In the genomic region with DNA sequence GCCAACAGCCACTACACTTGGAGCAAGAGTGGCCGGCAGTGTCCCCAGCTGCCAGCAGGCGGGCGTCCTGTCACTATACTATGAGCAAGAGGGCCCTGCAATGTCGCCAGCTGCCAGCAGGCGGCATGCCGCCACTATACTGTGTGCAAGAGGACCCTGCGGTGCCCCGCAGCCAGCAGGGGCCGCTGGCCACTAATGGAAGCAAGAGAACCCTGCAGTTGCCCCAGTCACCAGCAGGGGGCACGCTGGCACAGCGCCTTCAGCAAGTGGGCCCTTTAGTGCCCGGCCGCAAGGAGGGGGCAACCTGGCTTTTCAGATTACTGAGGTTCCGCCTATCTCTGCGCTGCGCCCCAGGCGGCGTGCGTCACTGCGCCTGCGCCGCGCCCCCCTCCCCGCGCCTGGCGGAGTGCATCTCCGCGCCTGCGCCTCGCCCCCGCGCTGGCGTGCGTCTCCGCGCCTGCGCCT, we compare ENCODE assay signal across 10 cellular contexts. TPM values are rescaled to one million over a fixed set of nuclear protein-coding genes. Genes with fewer than 3 reads are reported as not detected.
DNase-seq lines count a peak whose midpoint lies in the region; ATAC-seq and TF ChIP-seq lines count a peak whose summit lies in the region.
"Not testable (repeated sequence)": the region's sequence is repeated elsewhere in the genome, so short reads cannot be mapped to it uniquely, and the experiment has no call there.
"Had no signal": no experiment of that assay in that cellular context is flagged by ENCODE, and none has a peak within 500 bp of the region (broad histone marks: within the 10 kb centered on the region; RNA-seq: fewer than 3 reads in every experiment).

No MANE protein-coding gene starts in this region.

- H3K79me2 ChIP-seq in H9 (ENCODE audit: insufficient read depth, low read length); hepatocyte; trophoblast cell (ENCODE audit: control insufficient read depth, insufficient read depth, low read length, poor library complexity): not testable (repeated sequence)

- H3K27ac ChIP-seq in H9 (ENCODE audit: insufficient read length, low read depth, low read length); hepatocyte; trophoblast cell (ENCODE audit: low read depth, low read length): not testable (repeated sequence)

- TF ChIP-seq CTCF in H9 (conservative IDR thresholded peaks at IDR 0.05) (peak; percentile 54), choroid plexus epithelial cell (conservative IDR thresholded peaks at IDR 0.05; ENCODE audit: low read depth, low read length) (peak; percentile 18), hepatocyte (IDR thresholded peaks at IDR 0.05; ENCODE audit: poor library complexity) (peak; percentile 8)

- ATAC-seq in GM18858 (IDR thresholded peaks at IDR 0.05; ENCODE audit: unreplicated experiment), result peak; percentile 43
- ATAC-seq in activated CD8-positive, alpha-beta T cell treated with anti-CD3 and anti-CD28 coated beads, Interleukin-2, amount 10 ng/mL, durations not matched to agents 7 days and 5 days, result peak; percentile 83

- H2BK20ac ChIP-seq in H9 (ENCODE audit: low read depth, low read length, poor library complexity, severe bottlenecking), result not testable (repeated sequence)

- H2AK5ac ChIP-seq in H9 (ENCODE audit: insufficient read length, low read length); trophoblast cell (ENCODE audit: low read length): not testable (repeated sequence)

- not testable (repeated sequence) for H3T11ph ChIP-seq in H9 (ENCODE audit: low read length)

- H2AFZ ChIP-seq in H9 (ENCODE audit: low read length); hepatocyte; trophoblast cell (ENCODE audit: insufficient read depth, low read length, poor library complexity): not testable (repeated sequence)

- H2BK12ac ChIP-seq in H9 (ENCODE audit: insufficient read length, low read depth, low read length); trophoblast cell (ENCODE audit: low read length): not testable (repeated sequence)

- DNase-seq in H9 (peak; percentile 39), MG63 (peak; percentile 34), trophoblast cell (peak; percentile 53 to 97), ureter (ENCODE audit: low spot score) (peak; percentile 46)
- peak; percentile 58 for DNase-seq in activated CD8-positive, alpha-beta T cell treated with anti-CD3 and anti-CD28 coated beads, Interleukin-2, amount 10 ng/mL, durations not matched to agents 7 days and 5 days
- not testable (repeated sequence) for DNase-seq in choroid plexus epithelial cell (ENCODE audit: low read depth); hepatocyte (ENCODE audit: low spot score)

- not testable (repeated sequence) for H3K56ac ChIP-seq in H9 (ENCODE audit: insufficient read length, low read depth, low read length)

- H4K20me1 ChIP-seq in H9 (ENCODE audit: control insufficient read depth, insufficient read depth, insufficient read length); hepatocyte (ENCODE audit: insufficient read depth, poor library complexity, severe bottlenecking): not testable (repeated sequence)

- H3K23ac ChIP-seq in H9 (ENCODE audit: insufficient read length, low read depth, low read length); trophoblast cell (ENCODE audit: low read length): not testable (repeated sequence)

- H3K9me3 ChIP-seq in H9 (ENCODE audit: control insufficient read depth, low read depth, low read length); MG63; hepatocyte (ENCODE audit: low read depth); trophoblast cell (ENCODE audit: insufficient read depth, low read depth, low read length): not testable (repeated sequence)

- not testable (repeated sequence) for H4K91ac ChIP-seq in H9 (ENCODE audit: insufficient read length, low read depth, low read length); trophoblast cell (ENCODE audit: low read depth, low read length)

- not testable (repeated sequence) for H4K5ac ChIP-seq in H9 (ENCODE audit: insufficient read length, low read depth, low read length)

- H2BK15ac ChIP-seq in H9 (ENCODE audit: low read depth, low read length), result not testable (repeated sequence)

- not testable (repeated sequence) for H3K18ac ChIP-seq in H9 (ENCODE audit: insufficient read length, low read depth, low read length); trophoblast cell (ENCODE audit: low read length)

- not testable (repeated sequence) for H2BK5ac ChIP-seq in H9 (ENCODE audit: insufficient read length, low read length); trophoblast cell (ENCODE audit: low read depth, low read length, poor library complexity)

- not testable (repeated sequence) for H3K4me1 ChIP-seq in H9 (ENCODE audit: insufficient read depth, low read length); hepatocyte (ENCODE audit: insufficient read depth); trophoblast cell (ENCODE audit: control insufficient read depth in 1 of 2, insufficient read depth in 2 of 2, low read length in 2 of 2)

- not testable (repeated sequence) for H3K36me3 Mint-ChIP-seq in H9 (ENCODE audit: insufficient read depth in 1 of 3, low read depth in 3 of 3); activated CD8-positive, alpha-beta T cell treated with anti-CD3 and anti-CD28 coated beads, Interleukin-2, amount 10 ng/mL, durations not matched to agents 7 days and 5 days (ENCODE audit: low read depth)

- H4K8ac ChIP-seq in H9 (replicated peaks; ENCODE audit: insufficient read length, low read depth, low read length); trophoblast cell (ENCODE audit: low read depth, low read length): not testable (repeated sequence)

- not testable (repeated sequence) for H3K4me1 Mint-ChIP-seq in H9; activated CD8-positive, alpha-beta T cell treated with anti-CD3 and anti-CD28 coated beads, Interleukin-2, amount 10 ng/mL, durations not matched to agents 7 days and 5 days (ENCODE audit: low read depth)

- H3K23me2 ChIP-seq in H9 (ENCODE audit: insufficient read length, low read depth, low read length, poor library complexity, severe bottlenecking), result not testable (repeated sequence)

- H3K27me3 Mint-ChIP-seq in H9 (ENCODE audit: low read depth); activated CD8-positive, alpha-beta T cell treated with anti-CD3 and anti-CD28 coated beads, Interleukin-2, amount 10 ng/mL, durations not matched to agents 7 days and 5 days (ENCODE audit: low read depth): not testable (repeated sequence)

- H3K27ac Mint-ChIP-seq in H9; activated CD8-positive, alpha-beta T cell treated with anti-CD3 and anti-CD28 coated beads, Interleukin-2, amount 10 ng/mL, durations not matched to agents 7 days and 5 days: not testable (repeated sequence)

- H2BK120ac ChIP-seq in H9 (ENCODE audit: low read depth, low read length, poor library complexity, severe bottlenecking); trophoblast cell (ENCODE audit: insufficient read depth, low read length, poor library complexity): not testable (repeated sequence)

- H3K14ac ChIP-seq in H9 (ENCODE audit: insufficient read depth, low read length); trophoblast cell (ENCODE audit: low read length): not testable (repeated sequence)

- not testable (repeated sequence) for H3K9ac ChIP-seq in H9 (ENCODE audit: extremely low read depth, insufficient read length, low read length); trophoblast cell (ENCODE audit: low read length)

- H3K36me3 ChIP-seq in MG63; hepatocyte (replicated peaks; ENCODE audit: insufficient read depth, low read depth); trophoblast cell (ENCODE audit: control insufficient read depth in 1 of 2, insufficient read depth in 2 of 2, low read length in 2 of 2): not testable (repeated sequence)

- CTCF ChIA-PET in activated CD8-positive, alpha-beta T cell treated with anti-CD3 and anti-CD28 coated beads, Interleukin-2, amount 10 ng/mL, durations not matched to agents 7 days and 5 days (lab: Charles Lee), result not testable (repeated sequence)

- POLR2A ChIA-PET in activated CD8-positive, alpha-beta T cell treated with anti-CD3 and anti-CD28 coated beads, Interleukin-2, amount 10 ng/mL, durations not matched to agents 7 days and 5 days (lab: Charles Lee), result not testable (repeated sequence)

- peaks cover 15 to 22% of the 10 kb centered on the region in 2 experiments for H3K9me3 Mint-ChIP-seq in H9
- H3K9me3 Mint-ChIP-seq in activated CD8-positive, alpha-beta T cell treated with anti-CD3 and anti-CD28 coated beads, Interleukin-2, amount 10 ng/mL, durations not matched to agents 7 days and 5 days (ENCODE audit: insufficient read depth), result not testable (repeated sequence)

- whole genome bisulfite sequencing in H9 (ENCODE audit: extremely low coverage, insufficient read length, low lambda C conversion rate), result no CpG with 5 or more reads among the region's 37 CpGs
- WGBS in hepatocyte (ENCODE audit: low lambda C conversion rate, missing lambda C conversion rate), result 97% methylated on average over 21 of the region's 37 CpGs
- no CpG with 5 or more reads among the region's 37 CpGs for WGBS in trophoblast cell (ENCODE audit: extremely low coverage, insufficient coverage, insufficient read length)

- H3K4ac ChIP-seq in H9 (ENCODE audit: low read depth, low read length); trophoblast cell (ENCODE audit: low read depth, low read length): not testable (repeated sequence)

- H4K12ac ChIP-seq in trophoblast cell (ENCODE audit: low read depth, low read length), result not testable (repeated sequence)

- H3K79me1 ChIP-seq in H9 (ENCODE audit: insufficient read depth, low read depth, low read length, poor library complexity, severe bottlenecking); trophoblast cell (ENCODE audit: low read length): not testable (repeated sequence)

- H3K4me2 ChIP-seq in H9 (ENCODE audit: insufficient read depth, insufficient read length, low read length); hepatocyte; trophoblast cell (ENCODE audit: low read length): not testable (repeated sequence)

- H3K9me2 ChIP-seq in hepatocyte (replicated peaks; ENCODE audit: insufficient read depth), result not testable (repeated sequence)

- not testable (repeated sequence) for H3K4me3 Mint-ChIP-seq in H9; activated CD8-positive, alpha-beta T cell treated with anti-CD3 and anti-CD28 coated beads, Interleukin-2, amount 10 ng/mL, durations not matched to agents 7 days and 5 days

- not testable (repeated sequence) for H3K27me3 ChIP-seq in H9 (ENCODE audit: insufficient read depth, low read length); MG63; hepatocyte; trophoblast cell (ENCODE audit: insufficient read depth, low read length)

- H3K4me3 ChIP-seq in MG63; choroid plexus epithelial cell (ENCODE audit: low read depth, low read length); hepatocyte; trophoblast cell (ENCODE audit: low read depth, low read length): not testable (repeated sequence)

RNA-seq across cellular contexts. Expression of a gene that starts 53.0 kb away (rescaled TPM):
- total RNA-seq in H9 (2021), result not detected in 2 replicates
- total RNA-seq in MG63 (2014; rRNA removed; shearing (Covaris generic); ENCODE audit: low replicate concordance), result not detected in 2 replicates
- total RNA-seq in activated CD8-positive, alpha-beta T cell treated with anti-CD3 and anti-CD28 coated beads, Interleukin-2, amount 10 ng/mL, durations not matched to agents 7 days and 5 days, result not detected
- not detected in 2 replicates for total RNA-seq in hepatocyte
- polyA plus RNA-seq in hepatocyte, result not detected in 2 replicates
- not detected in 2 replicates for polyA plus RNA-seq in trophoblast cell (2013)
- 0.29 TPM for total RNA-seq in ureter
- total RNA-seq: frontal cortex had no signal
- polyA plus RNA-seq: immature natural killer cell had no signal

RNA-seq across cellular contexts. Expression of a gene that starts 56.3 kb away (rescaled TPM):
- total RNA-seq in H9 (2021), result not detected in 2 replicates
- not detected in 2 replicates for total RNA-seq in MG63 (2014; rRNA removed; shearing (Covaris generic); ENCODE audit: low replicate concordance)
- total RNA-seq in activated CD8-positive, alpha-beta T cell treated with anti-CD3 and anti-CD28 coated beads, Interleukin-2, amount 10 ng/mL, durations not matched to agents 7 days and 5 days, result not detected
- not detected in 2 replicates for total RNA-seq in hepatocyte
- polyA plus RNA-seq in hepatocyte, result not detected in 2 replicates
- polyA plus RNA-seq in trophoblast cell (2013), result not detected in 2 replicates
- 0.26 TPM for total RNA-seq in ureter
- total RNA-seq: frontal cortex had no signal
- polyA plus RNA-seq: immature natural killer cell had no signal
